In the genomic region with DNA sequence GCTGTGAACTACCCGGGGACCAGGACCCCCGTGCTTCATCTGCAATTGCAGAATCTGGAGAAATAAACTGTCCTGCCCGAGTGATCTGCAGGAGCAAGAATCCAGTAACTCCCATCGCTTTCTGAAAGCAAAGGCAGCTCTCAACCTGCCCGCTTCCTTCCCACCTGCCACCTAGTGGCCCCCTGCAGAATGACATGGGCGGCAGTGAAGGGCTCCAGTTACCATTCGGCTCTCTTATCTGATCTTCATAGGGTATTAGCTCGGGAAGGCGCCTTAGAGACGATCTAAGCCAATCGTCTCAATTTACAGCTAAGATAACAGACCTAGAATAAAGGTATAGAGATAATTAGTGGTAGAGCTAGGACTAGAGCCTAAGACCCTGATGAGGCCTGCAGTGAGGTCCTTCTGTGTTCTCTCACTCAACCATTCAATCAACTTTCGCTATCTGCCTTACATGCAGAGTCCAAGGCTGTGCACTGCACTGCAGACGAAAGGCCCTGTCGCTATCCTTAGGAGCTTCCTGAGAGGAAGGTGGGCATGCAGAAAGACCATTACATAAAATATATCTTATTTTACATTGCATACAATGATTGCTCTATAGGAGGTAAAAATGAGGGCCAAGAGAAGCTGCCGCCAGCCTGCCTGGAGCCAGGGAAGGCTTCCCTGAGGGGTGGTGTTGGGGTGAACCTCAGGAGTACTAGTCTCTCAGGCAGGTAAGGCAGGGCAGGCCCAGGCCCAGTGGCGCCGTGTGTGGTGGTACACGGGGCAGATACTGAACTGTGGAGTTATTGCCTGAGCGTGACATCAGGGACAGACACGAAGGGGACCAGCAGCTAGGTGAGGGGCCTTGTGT, we compare ENCODE assay signal across 8 cellular contexts. TPM values are rescaled to one million over a fixed set of nuclear protein-coding genes. Genes with fewer than 3 reads are reported as not detected.
DNase-seq lines count a peak whose midpoint lies in the region; ATAC-seq, FAIRE-seq and TF ChIP-seq lines count a peak whose summit lies in the region.

No MANE protein-coding gene starts in this region.

- no peaks in the 10 kb centered on the region for H3K27me3 ChIP-seq in bronchial epithelial cell (ENCODE audit: control insufficient read depth, insufficient read depth, low read length)
- no peaks in the 10 kb centered on the region for H3K27me3 ChIP-seq in kidney epithelial cell (ENCODE audit: control insufficient read depth, insufficient read depth, low read length)

- peaks cover 17% of the 10 kb centered on the region for H3K27me3 Mint-ChIP-seq in WTC11 (ENCODE audit: low read depth)

- no peaks in the 10 kb centered on the region for H3K36me3 ChIP-seq in bronchial epithelial cell (ENCODE audit: control insufficient read depth, insufficient read depth, low read length)
- H3K36me3 ChIP-seq in kidney epithelial cell (ENCODE audit: control insufficient read depth, insufficient read depth, low read length), result no peaks in the 10 kb centered on the region

- H3K4me3 ChIP-seq in GM12864 (ENCODE audit: low read depth, low read length) (no peak overlapping the region), bronchial epithelial cell (ENCODE audit: low read depth, low read length) (no peak overlapping the region), kidney epithelial cell (ENCODE audit: low read depth, low read length) (no peak overlapping the region)

- ATAC-seq in HG03095 (IDR thresholded peaks at IDR 0.05; ENCODE audit: unreplicated experiment), result peak; percentile 78
- peak; percentile 92 for ATAC-seq in WTC11
- no peak for ATAC-seq in GM21526 (IDR thresholded peaks at IDR 0.05; ENCODE audit: low FRiP score, unreplicated experiment)

- POLR2A ChIA-PET in WTC11 (lab: Charles Lee), result interaction anchor here (1.1 to 1.5 kb wide), 2 partner anchors 89 to 93 kb away, joined by 3 to 4 read pairs; no protein-coding TSS in a partner anchor

- peaks cover 37% of the 10 kb centered on the region for H3K4me1 Mint-ChIP-seq in WTC11

- CTCF ChIA-PET in WTC11 (lab: Charles Lee), result interaction anchor here (0.7 to 3.4 kb wide), 58 partner anchors 8 to 769 kb away, joined by 3 to 66 read pairs (median 4); partner anchors contain the start of genes BPHL, FAM50B, MYLK4 and NQO2

- H3K9me3 Mint-ChIP-seq in WTC11, result peaks cover 19% of the 10 kb centered on the region

- FAIRE-seq in bronchial epithelial cell (lab: Jason Lieb, UNC), result no peak

- H3K36me3 Mint-ChIP-seq in WTC11, result peaks cover 17% of the 10 kb centered on the region

- no peak overlapping the region for H3K27ac Mint-ChIP-seq in WTC11

- no peak for DNase-seq in GM12864 (ENCODE audit: low read depth)
- DNase-seq in NCI-H2196 (lab: John Stamatoyannopoulos, UW; ENCODE audit: unreplicated experiment), result peak; percentile 82
- DNase-seq in WTC11 (ENCODE audit: low spot score), result peak; percentile 91
- peak; percentile 65 for DNase-seq in bronchial epithelial cell (ENCODE audit: low read depth)
- DNase-seq in kidney epithelial cell (ENCODE audit: low read depth), result no peak
- peak; percentile 76 to 77 for DNase-seq in stimulated activated CD4-positive, alpha-beta T cell treated with anti-CD3 and anti-CD28 coated beads, Interleukin-1b, Interleukin-23, amount 100 ng/mL, for 4 hours (ENCODE audit: low read depth in 2 of 2)

- H3K4me3 Mint-ChIP-seq in WTC11, result no peak overlapping the region

- peak; percentile 97 for TF ChIP-seq CTCF in GM12864 (IDR thresholded peaks at IDR 0.05; ENCODE audit: low read depth, low read length, missing control alignments)
- peak; percentile 98 for TF ChIP-seq CTCF in WTC11 (IDR thresholded peaks at IDR 0.05)
- TF ChIP-seq CTCF in bronchial epithelial cell (IDR thresholded peaks at IDR 0.05; ENCODE audit: insufficient read depth, low read length, severe bottlenecking), result peak; percentile 95
- TF ChIP-seq CTCF in kidney epithelial cell (IDR thresholded peaks at IDR 0.05; ENCODE audit: insufficient read depth, low read length, poor library complexity, severe bottlenecking), result peak; percentile 98

TF ChIP-seq in WTC11, 78 proteins besides CTCF, POLR2A, EP300 and RAD21:
- TF ChIP-seq ZNF232 (CRISPR knock-in tag; IDR thresholded peaks at IDR 0.05), result no peak
- TF ChIP-seq ZNF121 (CRISPR knock-in tag; IDR thresholded peaks at IDR 0.05), result no peak
- TF ChIP-seq SMAD4 (CRISPR knock-in tag; IDR thresholded peaks at IDR 0.05), result no peak
- TF ChIP-seq JUN (CRISPR knock-in tag; IDR thresholded peaks at IDR 0.05), result no peak
- 0 out of 2 replicates have a peak, but pooled peaks have one; percentile 30 for TF ChIP-seq SP1 (CRISPR knock-in tag; conservative IDR thresholded peaks at IDR 0.05)
TF ChIP-seq in WTC11: peak in this region for 1.

RNA-seq across cellular contexts. Expression of gene PSMG4, which starts 7.1 kb away (rescaled TPM):
- total RNA-seq in WTC11 (2021) (30.2 to 38.2 TPM (median 32.5 TPM) in 3 replicates), bronchial epithelial cell (15.5 and 34.2 TPM in 2 replicates), kidney epithelial cell (14.6 and 26.5 TPM in 2 replicates)

RNA-seq across cellular contexts. Expression of gene TUBB2B, which starts 24.2 kb away (rescaled TPM):
- 591 to 627 TPM (median 616 TPM) in 3 replicates for total RNA-seq in WTC11 (2021)
- total RNA-seq in bronchial epithelial cell, result under 0.01 and 2.2 TPM in 2 replicates
- total RNA-seq in kidney epithelial cell, result 287 and 316 TPM in 2 replicates

Comparison
In these comparisons a context has a peak if more than half of its experiments do, and no peak if none do; other contexts are left out.
1. DNase-seq: peak in NCI-H2196 (single experiment), WTC11 (single experiment), bronchial epithelial cell (single experiment) and stimulated activated CD4-positive, alpha-beta T cell treated with anti-CD3 and anti-CD28 coated beads, Interleukin-1b, Interleukin-23, amount 100 ng/mL, for 4 hours (2 of 2); none in GM12864 (single experiment) and kidney epithelial cell (single experiment).
2. RNA of gene TUBB2B, which starts 24.2 kb away (total RNA-seq): 591 to 627 TPM in WTC11 and 287 to 316 TPM in kidney epithelial cell; under 0.01 to 2.2 TPM in bronchial epithelial cell; every median in the first group is over 10 times any median in the second.
3. Peak in every context shown above with its lines, with median percentiles within 50 percentile points of each other: CTCF ChIP-seq.